In genomic region chr9:127980056-127980705, GRCh38 we compare ENCODE assay signal across 8 cellular contexts. TPM values are rescaled to one million over a fixed set of nuclear protein-coding genes. Genes with fewer than 3 reads are reported as not detected.
DNase-seq lines count a peak whose midpoint lies in the region; ATAC-seq and TF ChIP-seq lines count a peak whose summit lies in the region.

No MANE protein-coding gene starts in this region.

- peak overlapping the region in 1 of 2 experiments; percentile 92 for H3K14ac ChIP-seq in mesenchymal stem cell (ENCODE audit: low read length in 2 of 2)

- peak overlapping the region; percentile 98 for H3K4me3 ChIP-seq in coronary artery
- peak overlapping the region; percentile 81 to 87 for H3K4me3 ChIP-seq in mesenchymal stem cell (ENCODE audit: insufficient read depth in 1 of 2, low read depth in 1 of 2, low read length in 2 of 2)

- WGBS in mesenchymal stem cell = 1% methylated on average over 14 of the region's 62 CpGs

- no peak overlapping the region for H2AK5ac ChIP-seq in mesenchymal stem cell (ENCODE audit: low read length, severe bottlenecking)

- H3K4me1 ChIP-seq in mesenchymal stem cell (ENCODE audit: control insufficient read depth, insufficient read depth, low read depth, low read length) = peaks cover 42% of the 10 kb centered on the region

- no peak overlapping the region for H4K8ac ChIP-seq in mesenchymal stem cell (ENCODE audit: low read length)

- peak overlapping the region; percentile 64 for H3K4me2 ChIP-seq in mesenchymal stem cell (ENCODE audit: low read length, poor library complexity, severe bottlenecking)

- H2BK12ac ChIP-seq in mesenchymal stem cell (ENCODE audit: low read length in 2 of 2) = peak overlapping the region in 1 of 2 experiments; percentile 21

- no peaks in the 10 kb centered on the region for H3K27me3 ChIP-seq in mesenchymal stem cell (ENCODE audit: control insufficient read depth in 1 of 2, insufficient read depth in 1 of 2, low read length in 2 of 2)

- peak overlapping the region; percentile 9 for H4K91ac ChIP-seq in mesenchymal stem cell (ENCODE audit: low read length)

- peak overlapping the region; percentile 30 to 65 for H3K4ac ChIP-seq in mesenchymal stem cell (ENCODE audit: low read depth in 1 of 2, low read length in 2 of 2)

- H3K4me1 Mint-ChIP-seq in type B pancreatic cell (ENCODE audit: unreplicated experiment) = peaks cover 40% of the 10 kb centered on the region

- H3K9me3 Mint-ChIP-seq in type B pancreatic cell = no peaks in the 10 kb centered on the region

- H3K23ac ChIP-seq in mesenchymal stem cell (ENCODE audit: low read length in 2 of 2) = peak overlapping the region in 1 of 2 experiments; percentile 23

- peak overlapping the region; percentile 29 for H2BK120ac ChIP-seq in mesenchymal stem cell (ENCODE audit: low read depth, low read length)

- DNase-seq in T-helper 22 cell (ENCODE audit: low read depth) = peak; percentile 43
- DNase-seq in coronary artery (ENCODE audit: low spot score) = no peak
- DNase-seq in mesenchymal stem cell = no peak
- DNase-seq in type B pancreatic cell (ENCODE audit: extremely low spot score, unreplicated experiment) = no peak
- DNase-seq in ureter (ENCODE audit: low spot score) = no peak

- H3K79me1 ChIP-seq in mesenchymal stem cell (replicated peaks; ENCODE audit: low read length, poor library complexity, severe bottlenecking) = peaks cover 31% of the 10 kb centered on the region

- H3K27me3 Mint-ChIP-seq in type B pancreatic cell = no peaks in the 10 kb centered on the region

- H3K36me3 ChIP-seq in mesenchymal stem cell (ENCODE audit: control insufficient read depth in 1 of 2, insufficient read depth in 2 of 2, low read depth in 1 of 2, low read length in 2 of 2) = peaks cover 0 to 3% of the 10 kb centered on the region in 2 experiments

- peak overlapping the region; percentile 92 for H3K9ac ChIP-seq in mesenchymal stem cell (ENCODE audit: low read length)

- no peak overlapping the region for H2AFZ ChIP-seq in mesenchymal stem cell (ENCODE audit: low read depth, low read length)

- peak; percentile 37 for ATAC-seq in GM19328 (IDR thresholded peaks at IDR 0.05; ENCODE audit: unreplicated experiment)
- peak; percentile 21 for ATAC-seq in HG03342 (IDR thresholded peaks at IDR 0.05; ENCODE audit: unreplicated experiment)

- H2BK15ac ChIP-seq in mesenchymal stem cell (ENCODE audit: low read depth, poor library complexity, severe bottlenecking) = peak overlapping the region; percentile 8

- H3K18ac ChIP-seq in mesenchymal stem cell (ENCODE audit: low read depth in 1 of 2, low read length in 2 of 2) = peak overlapping the region; percentile 65 to 97

- H2BK5ac ChIP-seq in mesenchymal stem cell (ENCODE audit: low read depth, low read length, poor library complexity, severe bottlenecking) = no peak overlapping the region

- H3K4me3 Mint-ChIP-seq in type B pancreatic cell = peak overlapping the region; percentile 98

- H3K9me3 ChIP-seq in mesenchymal stem cell (ENCODE audit: control insufficient read depth, low read length) = no peaks in the 10 kb centered on the region

- peak overlapping the region; percentile 93 for H3K27ac Mint-ChIP-seq in type B pancreatic cell

- TF ChIP-seq CTCF in C4-2B (conservative IDR thresholded peaks at IDR 0.05) (no peak), coronary artery (IDR thresholded peaks at IDR 0.05) (no peak), type B pancreatic cell (conservative IDR thresholded peaks at IDR 0.05) (no peak)

- peak overlapping the region; percentile 80 for H3K27ac ChIP-seq in C4-2B
- H3K27ac ChIP-seq in coronary artery = peak overlapping the region; percentile 71 to 96
- H3K27ac ChIP-seq in mesenchymal stem cell (ENCODE audit: low read length, poor library complexity, severe bottlenecking) = peak overlapping the region; percentile 0

- no peaks in the 10 kb centered on the region for H3K36me3 Mint-ChIP-seq in type B pancreatic cell

RNA-seq across cellular contexts. Expression of gene EEIG1, which starts 0.6 kb away (rescaled TPM):
- 44.3 TPM for polyA plus RNA-seq in mesenchymal stem cell (2013, experiment 1 of 2)
- polyA plus RNA-seq in mesenchymal stem cell (2013, experiment 2 of 2) = 42.9 TPM
- total RNA-seq in type B pancreatic cell (ENCODE audit: low replicate concordance) (61.1 and 74.8 TPM in 2 replicates), ureter (99.6 TPM)

RNA-seq across cellular contexts. Expression of gene DPM2, which starts 42.5 kb away (rescaled TPM):
- polyA plus RNA-seq in mesenchymal stem cell (2013, experiment 1 of 2) = 29.7 TPM
- 30.1 TPM for polyA plus RNA-seq in mesenchymal stem cell (2013, experiment 2 of 2)
- total RNA-seq in type B pancreatic cell (ENCODE audit: low replicate concordance) (41.6 and 56.3 TPM in 2 replicates), ureter (41.1 TPM)

RNA-seq across cellular contexts. Expression of gene PIP5KL1, which starts 49.6 kb away (rescaled TPM):
- 2.0 TPM for polyA plus RNA-seq in mesenchymal stem cell (2013, experiment 1 of 2)
- 1.8 TPM for polyA plus RNA-seq in mesenchymal stem cell (2013, experiment 2 of 2)
- total RNA-seq in type B pancreatic cell (ENCODE audit: low replicate concordance) (5.8 and 9.4 TPM in 2 replicates), ureter (3.3 TPM)

Comparison
In these comparisons a context has a peak if more than half of its experiments do, and no peak if none do; other contexts are left out.
1. H3K27ac ChIP-seq: peak in every context shown above with its lines; median percentile 84 in coronary artery; 80 in C4-2B; 0 in mesenchymal stem cell.